8 cellular contexts compared by ENCODE assay signal in genomic region chr9:19471737-19472648, GRCh38.
A peak's percentile ranks its signal among the peaks of the same experiment; 100 is the strongest.
DNase-seq lines count a peak whose midpoint lies in the region; ATAC-seq and TF ChIP-seq lines count a peak whose summit lies in the region.

No MANE protein-coding gene starts in this region.

- POLR2A ChIA-PET in activated CD4-positive, alpha-beta T cell treated with anti-CD3 and anti-CD28 coated beads for 36 hours (lab: Charles Lee) = no interaction called here
- POLR2A ChIA-PET in WTC11 (lab: Charles Lee) = no interaction called here

- no peaks in the 10 kb centered on the region for H3K36me3 Mint-ChIP-seq in activated CD4-positive, alpha-beta T cell treated with anti-CD3 and anti-CD28 coated beads for 36 hours (ENCODE audit: low read depth)
- no peaks in the 10 kb centered on the region for H3K36me3 Mint-ChIP-seq in WTC11

- CTCF ChIA-PET in activated CD4-positive, alpha-beta T cell treated with anti-CD3 and anti-CD28 coated beads for 36 hours (lab: Charles Lee) = interaction anchor here (0.7 to 4.9 kb wide), 8 partner anchors 7 to 388 kb away, joined by 3 to 19 read pairs (median 3); no protein-coding TSS in a partner anchor
- CTCF ChIA-PET in WTC11 (lab: Charles Lee) = interaction anchor here (0.6 to 1.6 kb wide), 10 partner anchors 10 to 1188 kb away, joined by 3 to 13 read pairs (median 3); no protein-coding TSS in a partner anchor

- DNase-seq in activated CD4-positive, alpha-beta T cell treated with anti-CD3 and anti-CD28 coated beads for 36 hours = peak; percentile 77
- no peak for DNase-seq in activated CD4-positive, alpha-beta T cell treated with anti-CD3 and anti-CD28 coated beads for 1 hour
- peak; percentile 52 for DNase-seq in NCI-H1694 treated with DMSO at 0.1 percent for 48 hours (lab: John Stamatoyannopoulos, UW)
- peak; percentile 80 for DNase-seq in WTC11 (ENCODE audit: low spot score)
- peak; percentile 84 for DNase-seq in left kidney (ENCODE audit: low read depth, low spot score)
- DNase-seq in stimulated activated CD4-positive, alpha-beta T cell treated with anti-CD3 and anti-CD28 coated beads, Interleukin-4, amount 100 ng/mL, for 4 hours = peak; percentile 31 to 39

- no peaks in the 10 kb centered on the region for H3K27me3 Mint-ChIP-seq in activated CD4-positive, alpha-beta T cell treated with anti-CD3 and anti-CD28 coated beads for 36 hours
- no peaks in the 10 kb centered on the region; the same call in 1 of the 2 replicates for H3K27me3 Mint-ChIP-seq in WTC11 (ENCODE audit: low read depth)

- H3K27ac ChIP-seq in cingulate gyrus (ENCODE audit: low read depth, low read length) = peak overlapping the region; percentile 88

- ATAC-seq in activated CD4-positive, alpha-beta T cell treated with anti-CD3 and anti-CD28 coated beads for 36 hours = peak; percentile 88
- ATAC-seq in HG02840 (IDR thresholded peaks at IDR 0.05; ENCODE audit: low FRiP score, unreplicated experiment) (peak; percentile 74), WTC11 (peak; percentile 96)

- peaks cover 13% of the 10 kb centered on the region for H3K4me1 Mint-ChIP-seq in activated CD4-positive, alpha-beta T cell treated with anti-CD3 and anti-CD28 coated beads for 36 hours
- peaks cover 4% of the 10 kb centered on the region for H3K4me1 Mint-ChIP-seq in WTC11

- H3K4me3 Mint-ChIP-seq in activated CD4-positive, alpha-beta T cell treated with anti-CD3 and anti-CD28 coated beads for 36 hours = no peak overlapping the region
- H3K4me3 Mint-ChIP-seq in WTC11 = no peak overlapping the region

- peak; percentile 65 for TF ChIP-seq CTCF in WTC11 (IDR thresholded peaks at IDR 0.05)

- H3K9me3 Mint-ChIP-seq in activated CD4-positive, alpha-beta T cell treated with anti-CD3 and anti-CD28 coated beads for 36 hours (ENCODE audit: low read depth) = no peaks in the 10 kb centered on the region
- no peaks in the 10 kb centered on the region for H3K9me3 Mint-ChIP-seq in WTC11

- intact Hi-C loops in activated CD4-positive, alpha-beta T cell treated with anti-CD3 and anti-CD28 coated beads for 36 hours (cut with DNase I, micrococcal nuclease) = loop anchor here in 1 of 2 experiments (5.0 kb wide), 1 partner anchor 450 kb away; no protein-coding TSS in a partner anchor

- H3K27ac Mint-ChIP-seq in activated CD4-positive, alpha-beta T cell treated with anti-CD3 and anti-CD28 coated beads for 36 hours = peak overlapping the region; percentile 19
- no peak overlapping the region for H3K27ac Mint-ChIP-seq in WTC11

TF ChIP-seq in WTC11, 78 proteins besides CTCF, POLR2A, EP300 and RAD21:
- no peak for TF ChIP-seq TP53 (CRISPR knock-in tag; IDR thresholded peaks at IDR 0.05)
- no peak for TF ChIP-seq CREB1 (CRISPR knock-in tag; IDR thresholded peaks at IDR 0.05)
- TF ChIP-seq ZNF532 (CRISPR knock-in tag; IDR thresholded peaks at IDR 0.05; ENCODE audit: borderline replicate concordance) = 0 out of 2 replicates have a peak, but pooled peaks have one; percentile 22
